14 cellular contexts compared by ENCODE assay signal in genomic region chr7:50651227-50651989, GRCh38.
DNase-seq lines count a peak whose midpoint lies in the region; ATAC-seq, FAIRE-seq and TF ChIP-seq lines count a peak whose summit lies in the region.
"Had no signal": no experiment of that assay in that cellular context is flagged by ENCODE, and none has a peak within 500 bp of the region (broad histone marks: within the 10 kb centered on the region; RNA-seq: fewer than 3 reads in every experiment).

No MANE protein-coding gene starts in this region.

- H3K4me3 ChIP-seq in bronchial epithelial cell (ENCODE audit: low read depth, low read length), result no peak overlapping the region
- H3K4me3 ChIP-seq: esophagus muscularis mucosa had no signal

- ATAC-seq in GM21390 (IDR thresholded peaks at IDR 0.05; ENCODE audit: unreplicated experiment), result peak; percentile 90
- peak; percentile 88 for ATAC-seq in HG03064 (IDR thresholded peaks at IDR 0.05; ENCODE audit: low read depth, unreplicated experiment)

- no peak for TF ChIP-seq CTCF in bronchial epithelial cell (IDR thresholded peaks at IDR 0.05; ENCODE audit: insufficient read depth, low read length, severe bottlenecking)

- H3K36me3 ChIP-seq in bronchial epithelial cell (ENCODE audit: control insufficient read depth, insufficient read depth, low read length), result no peaks in the 10 kb centered on the region

- FAIRE-seq in GM18507 (lab: Jason Lieb, UNC), result peak; percentile 77
- FAIRE-seq in bronchial epithelial cell (lab: Jason Lieb, UNC), result no peak
- FAIRE-seq: TTC549 had no signal

- DNase-seq in GM18507 (ENCODE audit: extremely low spot score, insufficient read length, low read depth) (no peak), bronchial epithelial cell (ENCODE audit: low read depth) (peak; percentile 40), HUDEP-2 (lab: John Stamatoyannopoulos, UW; ENCODE audit: unreplicated experiment in 76 of 76) (no peak), germinal center (ENCODE audit: low spot score) (no peak), epidermal melanocyte (ENCODE audit: insufficient read length, low spot score) (no peak)
- no peak for DNase-seq in stimulated activated CD4-positive, alpha-beta T cell treated with anti-CD3 and anti-CD28 coated beads, Interleukin-2, amount 100 ng/mL, for 48 hours
- DNase-seq: DMS 273 treated with DMSO at 0.1 percent for 48 hours; midbrain; RPMI8226; stimulated activated naive CD4-positive, alpha-beta T cell had no signal

- H3K27me3 ChIP-seq in bronchial epithelial cell (ENCODE audit: control insufficient read depth, insufficient read depth, low read length), result no peaks in the 10 kb centered on the region
- H3K27me3 ChIP-seq: esophagus muscularis mucosa had no signal
